Comparison of ENCODE assay signal across 8 cellular contexts in genomic region chrX:53429755-53430154, GRCh38.
"Had no signal": no experiment of that assay in that cellular context is flagged by ENCODE, and none has a peak within 500 bp of the region (broad histone marks: within the 10 kb centered on the region; RNA-seq: fewer than 3 reads in every experiment).

No MANE protein-coding gene starts in this region.

- H3K27ac ChIP-seq: GM23248 had no signal

- ATAC-seq: HCT116, K562 had no signal

- H3K4me3 ChIP-seq: GM23248, HAP-1, K562 had no signal

- H3K9me3 ChIP-seq: HAP-1 had no signal

- DNase-seq: GM23248, GOT3, H7, IMR-90, KG1 had no signal
